Comparison of ENCODE assay signal across 16 cellular contexts in genomic region chr12:124856842-124857178, GRCh38. TPM values are rescaled to one million over a fixed set of nuclear protein-coding genes. Genes with fewer than 3 reads are reported as not detected.
DNase-seq lines count a peak whose midpoint lies in the region; ATAC-seq and TF ChIP-seq lines count a peak whose summit lies in the region.
"Had no signal": no experiment of that assay in that cellular context is flagged by ENCODE, and none has a peak within 500 bp of the region (broad histone marks: within the 10 kb centered on the region; RNA-seq: fewer than 3 reads in every experiment).

No MANE protein-coding gene starts in this region.

- peak overlapping the region in 9 of 11 experiments; percentile 7 to 59 (median 33); a peak in 10 of 22 replicates for H3K9ac ChIP-seq in BLaER1 treated with 17β-estradiol and CSF1 and Interleukin-3, amounts not matched to agents 10 nM and 100 nM

- 86% methylated on average over 4 to 7 of the region's 14 CpGs for WGBS in gastroesophageal sphincter (ENCODE audit: low coverage in 1 of 2), 2 donors

- peak overlapping the region in 3 of 10 experiments; percentile 2 to 17 (median 7); a peak in 1 of 20 replicates for H3K4me3 ChIP-seq in BLaER1 treated with 17β-estradiol and CSF1 and Interleukin-3, amounts not matched to agents 10 nM and 100 nM
- no peak overlapping the region for H3K4me3 ChIP-seq in OCI-LY7 (ENCODE audit: low read depth, low read length, poor library complexity, severe bottlenecking)
- H3K4me3 ChIP-seq in gastroesophageal sphincter, result no peak overlapping the region
- no peak overlapping the region for H3K4me3 ChIP-seq in gastrocnemius medialis

- in situ Hi-C loops in gastrocnemius medialis (cut with MboI; ENCODE audit: low sequenced_read_pairs in 4 of 4), result no loop called here

- H3K9me2 ChIP-seq in OCI-LY7 (ENCODE audit: insufficient read depth, low read length), result no peaks in the 10 kb centered on the region

- H2AFZ ChIP-seq in OCI-LY7 (ENCODE audit: low read length), result no peak overlapping the region

- peak overlapping the region; percentile 73 to 93 (median 84) for H3K4me2 ChIP-seq in BLaER1 treated with 17β-estradiol and CSF1 and Interleukin-3, amounts not matched to agents 10 nM and 100 nM
- H3K4me2 ChIP-seq in OCI-LY7 (ENCODE audit: low read length), result peak overlapping the region; percentile 31

- no TSS peak for BruUV-seq in OCI-LY7 (replicated peaks; lab: Mats Ljungman, UMichigan)

- H3K4me1 ChIP-seq in BLaER1 treated with 17β-estradiol and CSF1 and Interleukin-3, amounts not matched to agents 10 nM and 100 nM, result peaks cover 76 to 94% (median 85%) of the 10 kb centered on the region in 10 experiments
- H3K4me1 ChIP-seq in OCI-LY7 (ENCODE audit: insufficient read depth, low read length, poor library complexity, severe bottlenecking) (peaks cover 29% of the 10 kb centered on the region), gastroesophageal sphincter (peaks cover 0 to 31% (median 13%) of the 10 kb centered on the region in 3 donors), gastrocnemius medialis (peaks cover 19 to 35% of the 10 kb centered on the region in 2 donors)

- POLR2A ChIA-PET in OCI-LY7 (lab: Charles Lee), result interaction anchor here (0.6 to 0.9 kb wide), 2 partner anchors 16 to 37 kb away, joined by 4 to 6 read pairs; no protein-coding TSS in a partner anchor

- TF ChIP-seq POLR2A in gastroesophageal sphincter (IDR thresholded peaks at IDR 0.05), result no peak
- no peak for TF ChIP-seq POLR2A in gastrocnemius medialis (IDR thresholded peaks at IDR 0.05)

- DNase-seq in OCI-LY7 (ENCODE audit: low spot score) (no peak), gastrocnemius medialis (no peak), NCI-H524 treated with DMSO at 0.1 percent for 48 hours (lab: John Stamatoyannopoulos, UW) (no peak), midbrain (lab: John Stamatoyannopoulos, UW) (no peak)
- no peak for DNase-seq in activated CD4-positive, CD25-positive, alpha-beta regulatory T cell treated with anti-CD3 and anti-CD28 coated beads, Interleukin-2, amount 50 U/mL, for 72 hours
- DNase-seq: EL, H9, NCI-H1048, NCI-H1694, NCI-H2107, NCI-H226, NCI-H69, PC-3 had no signal

- TF ChIP-seq CTCF in OCI-LY7 (conservative IDR thresholded peaks at IDR 0.05; ENCODE audit: low read length), result peak; percentile 50
- no peak for TF ChIP-seq CTCF in gastroesophageal sphincter (IDR thresholded peaks at IDR 0.05)
- peak in 1 of 5 experiments; percentile 13 for TF ChIP-seq CTCF in gastrocnemius medialis (IDR thresholded peaks at IDR 0.05 in 4 of 5, conservative IDR thresholded peaks at IDR 0.05 in 1 of 5)

- no peaks in the 10 kb centered on the region for H3K9me3 ChIP-seq in BLaER1 treated with 17β-estradiol and CSF1 and Interleukin-3, amounts not matched to agents 10 nM and 100 nM (replicated peaks in 1 of 11)
- no peaks in the 10 kb centered on the region for H3K9me3 ChIP-seq in OCI-LY7 (ENCODE audit: low read length)
- H3K9me3 ChIP-seq in gastroesophageal sphincter, result no peaks in the 10 kb centered on the region
- no peaks in the 10 kb centered on the region for H3K9me3 ChIP-seq in gastrocnemius medialis

- H3K79me2 ChIP-seq in OCI-LY7 (ENCODE audit: insufficient read depth, low read depth, low read length), result peaks cover 32% of the 10 kb centered on the region

- no peak for TF ChIP-seq EP300 in gastroesophageal sphincter (IDR thresholded peaks at IDR 0.05)

- H3K36me3 ChIP-seq in BLaER1 treated with 17β-estradiol and CSF1 and Interleukin-3, amounts not matched to agents 10 nM and 100 nM, result peaks cover 10 to 95% (median 72%) of the 10 kb centered on the region in 11 experiments
- H3K36me3 ChIP-seq in OCI-LY7 (ENCODE audit: insufficient read depth, low read length), result peaks cover 73% of the 10 kb centered on the region
- no peaks in the 10 kb centered on the region for H3K36me3 ChIP-seq in gastroesophageal sphincter
- no peaks in the 10 kb centered on the region for H3K36me3 ChIP-seq in gastrocnemius medialis

- intact Hi-C loops in OCI-LY7 (cut with micrococcal nuclease; ENCODE audit: unreplicated experiment) (no loop called here), gastrocnemius medialis (cut with DNase I; ENCODE audit: low total_unique reads) (no loop called here)

- CTCF ChIA-PET in OCI-LY7 (lab: Charles Lee; ENCODE audit: unreplicated experiment), result no interaction called here

- no peaks in the 10 kb centered on the region for H3K27me3 ChIP-seq in BLaER1 treated with 17β-estradiol and CSF1 and Interleukin-3, amounts not matched to agents 10 nM and 100 nM
- no peaks in the 10 kb centered on the region for H3K27me3 ChIP-seq in gastroesophageal sphincter
- no peaks in the 10 kb centered on the region for H3K27me3 ChIP-seq in gastrocnemius medialis

- peak overlapping the region in 10 of 11 experiments; percentile 33 to 76 (median 64); a peak in 15 of 22 replicates for H3K27ac ChIP-seq in BLaER1 treated with 17β-estradiol and CSF1 and Interleukin-3, amounts not matched to agents 10 nM and 100 nM
- H3K27ac ChIP-seq in OCI-LY7 (ENCODE audit: low read depth, low read length, poor library complexity, severe bottlenecking) (no peak overlapping the region), gastroesophageal sphincter (peak overlapping the region in 3 of 4 donors; percentile 12 to 31 (median 21)), gastrocnemius medialis (peak overlapping the region; percentile 78 to 88 (median 82))

- peaks cover 0 to 100% (median 91%) of the 10 kb centered on the region in 11 experiments; a peak in 18 of 22 replicates for H4K20me1 ChIP-seq in BLaER1 treated with 17β-estradiol and CSF1 and Interleukin-3, amounts not matched to agents 10 nM and 100 nM
- H4K20me1 ChIP-seq in OCI-LY7 (ENCODE audit: insufficient read depth, low read length), result no peaks in the 10 kb centered on the region

- ATAC-seq in gastroesophageal sphincter (no peak), gastrocnemius medialis (no peak), HG03439 (IDR thresholded peaks at IDR 0.05; ENCODE audit: unreplicated experiment) (no peak)
- ATAC-seq: PC-3 had no signal

RNA-seq across cellular contexts. Expression of gene SCARB1, which starts 6.9 kb away (rescaled TPM):
- 24.4 and 42.9 TPM in 2 replicates for total RNA-seq in OCI-LY7 (2014; rRNA removed; shearing (Covaris generic))
- total RNA-seq in OCI-LY7 (2022) (99.0 and 112 TPM in 2 replicates), gastroesophageal sphincter (10 to 100 TPM in 3 of 4 donors, 1 to 10 TPM in 1; 6.8 to 13.9 (median 11.5) TPM), gastrocnemius medialis (1 to 10 TPM; 5.4 to 8.7 (median 6.2) TPM)

RNA-seq across cellular contexts. Expression of gene UBC, which starts 57.6 kb away (rescaled TPM):
- total RNA-seq in OCI-LY7 (2014; rRNA removed; shearing (Covaris generic)), result 425 and 431 TPM in 2 replicates
- 616 and 682 TPM in 2 replicates for total RNA-seq in OCI-LY7 (2022)
- total RNA-seq in gastroesophageal sphincter, result 1,000 to 10,000 TPM; 1,376 to 1,776 (median 1,632) TPM
- total RNA-seq in gastrocnemius medialis, result over 10,000 TPM in 2 of 4 donors, 1,000 to 10,000 TPM in 2; 3,173 to 12,805 (median 9,048) TPM
